Comparison of ENCODE assay signal across 21 cellular contexts in genomic region chr1:234556245-234556943, GRCh38. TPM values are rescaled to one million over a fixed set of nuclear protein-coding genes. Genes with fewer than 3 reads are reported as not detected.
DNase-seq lines count a peak whose midpoint lies in the region; ATAC-seq and TF ChIP-seq lines count a peak whose summit lies in the region.
"Had no signal": no experiment of that assay in that cellular context is flagged by ENCODE, and none has a peak within 500 bp of the region (broad histone marks: within the 10 kb centered on the region; RNA-seq: fewer than 3 reads in every experiment).

No MANE protein-coding gene starts in this region.

- no peaks in the 10 kb centered on the region for H3K9me3 Mint-ChIP-seq in endodermal cell
- H3K9me3 Mint-ChIP-seq: IgD-negative memory B cell had no signal

- H3K79me1 ChIP-seq in trophoblast cell (ENCODE audit: low read length) = peaks cover 40% of the 10 kb centered on the region

- no peak overlapping the region for H3K14ac ChIP-seq in trophoblast cell (ENCODE audit: low read length)

- no peaks in the 10 kb centered on the region for H3K36me3 Mint-ChIP-seq in endodermal cell (ENCODE audit: low read depth)
- H3K36me3 Mint-ChIP-seq: IgD-negative memory B cell had no signal

- no peak overlapping the region for H2BK5ac ChIP-seq in trophoblast cell (ENCODE audit: low read depth, low read length, poor library complexity)

- H4K12ac ChIP-seq in trophoblast cell (ENCODE audit: low read depth, low read length) = no peak overlapping the region

- no peak overlapping the region for H3K4me2 ChIP-seq in trophoblast cell (ENCODE audit: low read length)

- no peak overlapping the region for H3K18ac ChIP-seq in trophoblast cell (ENCODE audit: low read length)

- H3K27me3 ChIP-seq in cardiac muscle cell (no peaks in the 10 kb centered on the region), endodermal cell (ENCODE audit: control insufficient read depth, insufficient read depth, low read length, poor library complexity, severe bottlenecking) (no peaks in the 10 kb centered on the region), trophoblast cell (ENCODE audit: insufficient read depth, low read length) (no peaks in the 10 kb centered on the region), lower lobe of right lung (ENCODE audit: low read depth) (no peaks in the 10 kb centered on the region)
- H3K27me3 ChIP-seq: Peyer's patch, SJSA1 had no signal

- H2BK12ac ChIP-seq in trophoblast cell (ENCODE audit: low read length) = peak overlapping the region; percentile 53

- H3K79me2 ChIP-seq in trophoblast cell (ENCODE audit: control insufficient read depth, insufficient read depth, low read length, poor library complexity) = peaks cover 4% of the 10 kb centered on the region

- H3K9ac ChIP-seq in endodermal cell (ENCODE audit: extremely low read depth, low read length, poor library complexity, severe bottlenecking) = no peak overlapping the region
- H3K9ac ChIP-seq in trophoblast cell (ENCODE audit: low read length) = no peak overlapping the region

- H3K4me1 Mint-ChIP-seq in endodermal cell = peaks cover 12% of the 10 kb centered on the region
- H3K4me1 Mint-ChIP-seq: IgD-negative memory B cell had no signal

- H3K27ac ChIP-seq in cardiac muscle cell (peak overlapping the region; percentile 67), endodermal cell (ENCODE audit: low read depth, low read length) (no peak overlapping the region), trophoblast cell (ENCODE audit: low read depth, low read length) (no peak overlapping the region), lower lobe of right lung (no peak overlapping the region)
- H3K27ac ChIP-seq: Peyer's patch, SJSA1 had no signal

- H3K23ac ChIP-seq in trophoblast cell (ENCODE audit: low read length) = no peak overlapping the region

- no peak overlapping the region for H3K4me3 ChIP-seq in cardiac muscle cell
- no peak overlapping the region for H3K4me3 ChIP-seq in endodermal cell (ENCODE audit: low read length)
- no peak overlapping the region for H3K4me3 ChIP-seq in trophoblast cell (ENCODE audit: low read depth, low read length)
- no peak overlapping the region for H3K4me3 ChIP-seq in lower lobe of right lung
- H3K4me3 ChIP-seq: Peyer's patch, SJSA1 had no signal

- no peak overlapping the region for H3K27ac Mint-ChIP-seq in endodermal cell

- TF ChIP-seq CTCF in cardiac muscle cell (IDR thresholded peaks at IDR 0.05; ENCODE audit: low read depth, low read length) (no peak), endodermal cell (conservative IDR thresholded peaks at IDR 0.05) (no peak), lower lobe of right lung (IDR thresholded peaks at IDR 0.05) (no peak)

- no peak overlapping the region for H3K4me3 Mint-ChIP-seq in endodermal cell
- H3K4me3 Mint-ChIP-seq: IgD-negative memory B cell had no signal

- H2BK120ac ChIP-seq in trophoblast cell (ENCODE audit: insufficient read depth, low read length, poor library complexity) = peak overlapping the region; percentile 22

- H3K36me3 ChIP-seq in cardiac muscle cell = no peaks in the 10 kb centered on the region
- no peaks in the 10 kb centered on the region for H3K36me3 ChIP-seq in endodermal cell (ENCODE audit: control insufficient read depth, insufficient read depth, low read length)
- H3K36me3 ChIP-seq in trophoblast cell (ENCODE audit: control insufficient read depth in 1 of 2, insufficient read depth in 2 of 2, low read length in 2 of 2) = no peaks in the 10 kb centered on the region
- H3K36me3 ChIP-seq in lower lobe of right lung = no peaks in the 10 kb centered on the region
- H3K36me3 ChIP-seq: Peyer's patch, SJSA1 had no signal

- no peak overlapping the region for H2AFZ ChIP-seq in trophoblast cell (ENCODE audit: insufficient read depth, low read length, poor library complexity)

- H3K4me1 ChIP-seq in cardiac muscle cell (ENCODE audit: low read depth) = peaks cover 23% of the 10 kb centered on the region
- peaks cover 6% of the 10 kb centered on the region for H3K4me1 ChIP-seq in endodermal cell (ENCODE audit: control insufficient read depth, insufficient read depth, low read length)
- peaks cover 35 to 41% of the 10 kb centered on the region in 2 experiments for H3K4me1 ChIP-seq in trophoblast cell (ENCODE audit: control insufficient read depth in 1 of 2, insufficient read depth in 2 of 2, low read length in 2 of 2)
- H3K4me1 ChIP-seq in lower lobe of right lung = no peaks in the 10 kb centered on the region

- no peaks in the 10 kb centered on the region for H3K9me3 ChIP-seq in cardiac muscle cell (ENCODE audit: low read depth)
- H3K9me3 ChIP-seq in endodermal cell (ENCODE audit: control insufficient read depth, low read length) = no peaks in the 10 kb centered on the region
- no peaks in the 10 kb centered on the region for H3K9me3 ChIP-seq in trophoblast cell (ENCODE audit: insufficient read depth, low read depth, low read length)
- no peaks in the 10 kb centered on the region for H3K9me3 ChIP-seq in lower lobe of right lung
- H3K9me3 ChIP-seq: Peyer's patch, SJSA1 had no signal

- 89 to 93% methylated on average over 2 to 4 of the region's 4 CpGs for WGBS in endodermal cell (ENCODE audit: insufficient coverage in 1 of 2, insufficient read length in 1 of 2), 2 experiments
- WGBS in trophoblast cell (ENCODE audit: extremely low coverage, insufficient coverage, insufficient read length) = no CpG with 5 or more reads among the region's 4 CpGs

- H3K27me3 Mint-ChIP-seq in endodermal cell (ENCODE audit: insufficient read depth) = no peaks in the 10 kb centered on the region
- H3K27me3 Mint-ChIP-seq: IgD-negative memory B cell had no signal

- no peak overlapping the region for H4K8ac ChIP-seq in trophoblast cell (ENCODE audit: low read depth, low read length)

- H2AK5ac ChIP-seq in trophoblast cell (ENCODE audit: low read length) = no peak overlapping the region

- ATAC-seq in left ventricle myocardium superior (no peak), GM21423 (IDR thresholded peaks at IDR 0.05; ENCODE audit: unreplicated experiment) (no peak), lower lobe of right lung (no peak), GM21723 (IDR thresholded peaks at IDR 0.05; ENCODE audit: unreplicated experiment) (no peak)
- ATAC-seq: Right ventricle myocardium inferior had no signal

- DNase-seq in cardiac muscle cell (ENCODE audit: low read depth in 1 of 2, low spot score in 1 of 2) (no peak), left ventricle myocardium superior (no peak), endodermal cell (peak; percentile 10), trophoblast cell (no peak), NCI-H524 (lab: John Stamatoyannopoulos, UW) (no peak), lower lobe of right lung (no peak)
- DNase-seq: DMS53, GDM1, Karpas-422, NCI-H1694, NCI-H2081, NCI-H2171, NCI-H345, NCI-H524 treated with DMSO at 0.1 percent for 48 hours, NCI-H82, Peyer's patch had no signal

- intact Hi-C loops in left ventricle myocardium superior (cut with micrococcal nuclease) (no loop called here), lower lobe of right lung (cut with DNase I) (no loop called here)

- H3K4ac ChIP-seq in trophoblast cell (ENCODE audit: low read depth, low read length) = no peak overlapping the region

- H4K91ac ChIP-seq in trophoblast cell (ENCODE audit: low read depth, low read length) = peak overlapping the region; percentile 2

RNA-seq across cellular contexts. Expression of gene IRF2BP2, which starts 53.6 kb away (rescaled TPM):
- total RNA-seq in cardiac muscle cell = 84.0 and 113 TPM in 2 replicates
- polyA plus RNA-seq in cardiac muscle cell = 24.3 and 33.2 TPM in 2 replicates
- 124 TPM for total RNA-seq in left ventricle myocardium superior
- total RNA-seq in endodermal cell = 10 to 100 TPM; 41.6 to 45.7 TPM
- polyA plus RNA-seq in endodermal cell (2013, experiment 1 of 2) = 63.2 TPM
- 56.4 TPM for polyA plus RNA-seq in endodermal cell (2013, experiment 2 of 2)
- 147 and 150 TPM in 2 replicates for polyA plus RNA-seq in trophoblast cell (2013)
- 154 TPM for total RNA-seq in lower lobe of right lung
